ENCODE assay signal across 8 cellular contexts in genomic region chr12:57087689-57088441, GRCh38. TPM values are rescaled to one million over a fixed set of nuclear protein-coding genes. Genes with fewer than 3 reads are reported as not detected.
A peak's percentile ranks its signal among the peaks of the same experiment; 100 is the strongest.
DNase-seq lines count a peak whose midpoint lies in the region; ATAC-seq and TF ChIP-seq lines count a peak whose summit lies in the region.

No MANE protein-coding gene starts in this region.

- H3K4me3 ChIP-seq in transverse colon: peak overlapping the region; percentile 43 to 77 (median 60)

- peak; percentile 87 for DNase-seq in D341Med (ENCODE audit: low spot score)
- peak; percentile 95 for DNase-seq in HT1080 (ENCODE audit: low read depth)
- DNase-seq in SIG-M5 treated with dmso at 0.1 percent for 504 hours (lab: John Stamatoyannopoulos, UW; ENCODE audit: unreplicated experiment): peak; percentile 90
- DNase-seq in activated naive CD4-positive, alpha-beta T cell treated with Interleukin-2 at 50 U/mL for 16 hours: peak; percentile 85
- peak; percentile 54 for DNase-seq in globus pallidus (ENCODE audit: low spot score)
- peak; percentile 94 for DNase-seq in osteocyte (ENCODE audit: extremely low spot score, unreplicated experiment)
- DNase-seq in transverse colon: peak; percentile 88

- H3K4me1 ChIP-seq in transverse colon: peaks cover 15 to 65% (median 52%) of the 10 kb centered on the region in 4 donors

- ATAC-seq in GM21360 (IDR thresholded peaks at IDR 0.05; ENCODE audit: unreplicated experiment): peak; percentile 31

- H3K4me3 Mint-ChIP-seq in osteocyte (ENCODE audit: unreplicated experiment): peak overlapping the region; percentile 82

- WGBS in transverse colon (ENCODE audit: low coverage in 1 of 2), 2 donors: 1% methylated on average over 37 of the region's 41 CpGs; no CpG with 5 or more reads in 1 of the 2 donors

- H3K9me3 ChIP-seq in transverse colon: no peaks in the 10 kb centered on the region

- no peaks in the 10 kb centered on the region for H3K9me3 Mint-ChIP-seq in osteocyte (ENCODE audit: unreplicated experiment)

- in situ Hi-C loops in transverse colon (cut with MboI; ENCODE audit: low pct_ligation_motif_present in 1 of 4, low pct_unique_long_range_greater_than_20kb in 1 of 4, low sequenced_read_pairs in 3 of 4): no loop called here

- peak overlapping the region; percentile 97 for H3K27ac Mint-ChIP-seq in osteocyte (ENCODE audit: unreplicated experiment)

- H3K4me1 Mint-ChIP-seq in osteocyte (ENCODE audit: unreplicated experiment): peaks cover 44% of the 10 kb centered on the region

- H3K36me3 ChIP-seq in transverse colon: no peaks in the 10 kb centered on the region

- peak overlapping the region; percentile 92 to 98 (median 96) for H3K27ac ChIP-seq in transverse colon

- TF ChIP-seq EP300 in transverse colon (IDR thresholded peaks at IDR 0.05; ENCODE audit: low read depth): no peak

- peaks cover 20% of the 10 kb centered on the region for H3K36me3 Mint-ChIP-seq in osteocyte (ENCODE audit: unreplicated experiment)

- no peaks in the 10 kb centered on the region for H3K27me3 ChIP-seq in transverse colon

- intact Hi-C loops in transverse colon (cut with DNase I; ENCODE audit: low total_unique reads): loop anchor here (2.0 kb wide), 1 partner anchor 23 kb away; the partner anchor contains the start of gene STAT6

- no peaks in the 10 kb centered on the region for H3K27me3 Mint-ChIP-seq in osteocyte (ENCODE audit: unreplicated experiment)

- TF ChIP-seq POLR2A in transverse colon (IDR thresholded peaks at IDR 0.05): peak; percentile 46

- TF ChIP-seq CTCF in osteocyte (IDR thresholded peaks at IDR 0.05) (no peak), transverse colon (IDR thresholded peaks at IDR 0.05) (no peak)

RNA-seq across cellular contexts. Expression of gene NAB2, which starts 1.0 kb away (rescaled TPM):
- 27.4 and 30.6 TPM in 2 replicates for total RNA-seq in HT1080 (2014; rRNA removed; shearing (Covaris generic))
- 18.1 and 20.1 TPM in 2 replicates for polyA plus RNA-seq in HT1080 (2015; cell fraction: cytosol; rRNA removed)
- polyA plus RNA-seq in HT1080 (2015; cell fraction: nucleus; rRNA removed): 29.1 and 34.0 TPM in 2 replicates
- total RNA-seq in osteocyte (41.9 and 42.8 TPM in 2 replicates), transverse colon (1 to 10 TPM; 2.6 to 9.1 (median 4.7) TPM)

RNA-seq across cellular contexts. Expression of gene NEMP1, which starts 9.3 kb away (rescaled TPM):
- total RNA-seq in HT1080 (2014; rRNA removed; shearing (Covaris generic)): 19.0 and 23.3 TPM in 2 replicates
- 18.8 and 21.2 TPM in 2 replicates for polyA plus RNA-seq in HT1080 (2015; cell fraction: cytosol; rRNA removed)
- polyA plus RNA-seq in HT1080 (2015; cell fraction: nucleus; rRNA removed): 49.3 and 51.4 TPM in 2 replicates
- total RNA-seq in osteocyte (12.1 and 14.5 TPM in 2 replicates), transverse colon (10 to 100 TPM in 1 of 4 donors, 1 to 10 TPM in 3; 4.0 to 66.7 (median 5.2) TPM)

RNA-seq across cellular contexts. Expression of gene STAT6, which starts 23.3 kb away (rescaled TPM):
- total RNA-seq in HT1080 (2014; rRNA removed; shearing (Covaris generic)): 107 and 118 TPM in 2 replicates
- polyA plus RNA-seq in HT1080 (2015; cell fraction: cytosol; rRNA removed): 57.6 and 60.6 TPM in 2 replicates
- 192 and 225 TPM in 2 replicates for polyA plus RNA-seq in HT1080 (2015; cell fraction: nucleus; rRNA removed)
- total RNA-seq in osteocyte (154 and 161 TPM in 2 replicates), transverse colon (100 to 1,000 TPM; 181 to 318 (median 198) TPM)

RNA-seq across cellular contexts. Expression of gene MYO1A, which starts 37.9 kb away (rescaled TPM):
- not detected in 2 replicates for total RNA-seq in HT1080 (2014; rRNA removed; shearing (Covaris generic))
- polyA plus RNA-seq in HT1080 (2015; cell fraction: cytosol; rRNA removed): 0.10 and 0.20 TPM in 2 replicates
- not detected in 2 replicates for polyA plus RNA-seq in HT1080 (2015; cell fraction: nucleus; rRNA removed)
- not detected in 2 replicates for total RNA-seq in osteocyte
- total RNA-seq in transverse colon: 100 to 1,000 TPM; 118 to 234 (median 184) TPM

RNA-seq across cellular contexts. Expression of gene LRP1, which starts 40.4 kb away (rescaled TPM):
- 12.5 and 14.8 TPM in 2 replicates for total RNA-seq in HT1080 (2014; rRNA removed; shearing (Covaris generic))
- 8.4 and 10.0 TPM in 2 replicates for polyA plus RNA-seq in HT1080 (2015; cell fraction: cytosol; rRNA removed)
- 146 and 164 TPM in 2 replicates for polyA plus RNA-seq in HT1080 (2015; cell fraction: nucleus; rRNA removed)
- total RNA-seq in osteocyte: 591 and 603 TPM in 2 replicates
- 100 to 1,000 TPM in 3 of 4 donors, 10 to 100 TPM in 1; 94.3 to 248 (median 199) TPM for total RNA-seq in transverse colon

Comparison
In these comparisons a context has a peak if more than half of its experiments do, and no peak if none do; other contexts are left out.
1. Peak in every context shown above with its lines: DNase-seq, ATAC-seq, H3K4me3 ChIP-seq and H3K27ac ChIP-seq.